ENCODE assay signal across 26 cellular contexts in genomic region chr1:206916000-206916709, GRCh38. TPM values are rescaled to one million over a fixed set of nuclear protein-coding genes. Genes with fewer than 3 reads are reported as not detected.
DNase-seq lines count a peak whose midpoint lies in the region; ATAC-seq, FAIRE-seq and TF ChIP-seq lines count a peak whose summit lies in the region.
"Had no signal": no experiment of that assay in that cellular context is flagged by ENCODE, and none has a peak within 500 bp of the region (broad histone marks: within the 10 kb centered on the region; RNA-seq: fewer than 3 reads in every experiment).

No MANE protein-coding gene starts in this region.

- no peak for TF ChIP-seq EP300 in K562 (IDR thresholded peaks at IDR 0.05; ENCODE audit: low read length)

- H3K4me3 ChIP-seq in DND-41 (ENCODE audit: low read depth in 1 of 2, low read length in 2 of 2) (no peak overlapping the region), K562 (no peak overlapping the region)
- H3K4me3 ChIP-seq: heart left ventricle, ovary, SJCRH30, upper lobe of right lung had no signal

- CTCF ChIA-PET in K562 (lab: Yijun Ruan, JAX; ENCODE audit: low intra/inter-chr PET ratio) = interaction anchor here (0.5 to 0.6 kb wide), 3 partner anchors 169 to 881 kb away, joined by 3 to 5 read pairs (median 4); no protein-coding TSS in a partner anchor

- H3K4me3 Mint-ChIP-seq in activated T-cell treated with anti-CD3 and anti-CD28 coated beads, Interleukin-2, amount 50 U/mL, for 72 hours = peak overlapping the region in 1 of 2 donors; percentile 76
- peak overlapping the region; percentile 78 for H3K4me3 Mint-ChIP-seq in stimulated activated naive CD8-positive, alpha-beta T cell treated with anti-CD3 and anti-CD28 coated beads, Interleukin-15, Interleukin-2, amounts not matched to agents 100 ng/mL and 50 ng/mL, for 24 hours
- H3K4me3 Mint-ChIP-seq: nephron had no signal

- peak overlapping the region; percentile 88 for H3K27ac Mint-ChIP-seq in activated T-cell treated with anti-CD3 and anti-CD28 coated beads, Interleukin-2, amount 50 U/mL, for 72 hours
- peak overlapping the region; percentile 94 for H3K27ac Mint-ChIP-seq in stimulated activated naive CD8-positive, alpha-beta T cell treated with anti-CD3 and anti-CD28 coated beads, Interleukin-15, Interleukin-2, amounts not matched to agents 100 ng/mL and 50 ng/mL, for 24 hours
- H3K27ac Mint-ChIP-seq: nephron had no signal

- no peaks in the 10 kb centered on the region for H3K9me3 ChIP-seq in DND-41 (ENCODE audit: insufficient read depth, low read length, severe bottlenecking)
- H3K9me3 ChIP-seq in K562 (replicated peaks; ENCODE audit: control insufficient read depth, insufficient read depth, low read depth, low read length) = no peaks in the 10 kb centered on the region
- H3K9me3 ChIP-seq: heart left ventricle, ovary, SJCRH30, upper lobe of right lung had no signal

- H4K20me1 ChIP-seq in DND-41 (ENCODE audit: insufficient read depth, low read length) (no peaks in the 10 kb centered on the region), K562 (replicated peaks; ENCODE audit: control insufficient read depth, insufficient read depth, low read length) (0 out of 2 replicates have a peak, but pooled peaks cover 3% of the 10 kb centered on the region)

- H3K27me3 ChIP-seq in DND-41 (ENCODE audit: insufficient read depth, low read length, poor library complexity) (no peaks in the 10 kb centered on the region), K562 (ENCODE audit: control insufficient read depth in 2 of 2, insufficient read depth in 2 of 2, low read length in 2 of 2) (peaks cover 34 to 45% of the 10 kb centered on the region in 2 experiments)
- H3K27me3 ChIP-seq: ovary, upper lobe of right lung had no signal

- H2AFZ ChIP-seq in DND-41 (ENCODE audit: low read depth, low read length) (no peak overlapping the region), K562 (ENCODE audit: low read depth, low read length) (no peak overlapping the region)

- POLR2A ChIA-PET in K562 (lab: Yijun Ruan, JAX) = interaction anchor here (0.6 kb wide), 3 partner anchors 9 to 191 kb away, joined by 3 to 4 read pairs (median 4); no protein-coding TSS in a partner anchor

- no peaks in the 10 kb centered on the region for H3K9me1 ChIP-seq in K562 (ENCODE audit: control insufficient read depth, insufficient read depth, low read length)

- H3K9ac ChIP-seq in DND-41 (ENCODE audit: low read depth, low read length) (no peak overlapping the region), K562 (ENCODE audit: insufficient read depth in 1 of 2, low read depth in 2 of 2, low read length in 2 of 2) (no peak overlapping the region)

- TF ChIP-seq RAD21 in K562 (CRISPR knock-in tag; conservative IDR thresholded peaks at IDR 0.05 in 1 of 2, IDR thresholded peaks at IDR 0.05 in 1 of 2) = no peak

- ATAC-seq in activated T-cell treated with anti-CD3 and anti-CD28 coated beads, Interleukin-2, amount 50 U/mL, for 72 hours (replicated peaks in 1 of 2) = peak; percentile 49 to 53
- ATAC-seq in DND-41 (ENCODE audit: insufficient read depth, low read depth) = no peak
- no peak for ATAC-seq in K562
- ATAC-seq: HCT116, heart left ventricle, left lobe of liver, right cardiac atrium, upper lobe of right lung had no signal

- no peaks in the 10 kb centered on the region for H3K27me3 Mint-ChIP-seq in activated T-cell treated with anti-CD3 and anti-CD28 coated beads, Interleukin-2, amount 50 U/mL, for 72 hours (ENCODE audit: low read depth)
- no peaks in the 10 kb centered on the region for H3K27me3 Mint-ChIP-seq in stimulated activated naive CD8-positive, alpha-beta T cell treated with anti-CD3 and anti-CD28 coated beads, Interleukin-15, Interleukin-2, amounts not matched to agents 100 ng/mL and 50 ng/mL, for 24 hours

- 3% methylated on average over 8 of the region's 8 CpGs for WGBS in K562 (ENCODE audit: insufficient coverage, low coverage, missing lambda C conversion rate)

- TF ChIP-seq POLR2A in K562 (conservative IDR thresholded peaks at IDR 0.05) = no peak

- H3K27ac ChIP-seq in DND-41 (ENCODE audit: low read length) (peak overlapping the region; percentile 42), K562 (ENCODE audit: extremely low read depth, low read depth, low read length) (no peak overlapping the region)
- H3K27ac ChIP-seq: heart left ventricle, ovary, SJCRH30, upper lobe of right lung, WERI-Rb-1 had no signal

- TF ChIP-seq CTCF in DND-41 (IDR thresholded peaks at IDR 0.05; ENCODE audit: borderline replicate concordance, extremely low read depth, low read length, poor library complexity, severe bottlenecking) (no peak), K562 (IDR thresholded peaks at IDR 0.05 in 2 of 3, conservative IDR thresholded peaks at IDR 0.05 in 1 of 3; ENCODE audit: insufficient read depth in 2 of 3, low read depth in 1 of 3, low read length in 3 of 3) (no peak)

- no peak overlapping the region; the same call in 1 of the 2 replicates for H3K4me2 ChIP-seq in DND-41 (ENCODE audit: insufficient read depth, low read length)
- H3K4me2 ChIP-seq in K562 (ENCODE audit: insufficient read depth, low read length) = no peak overlapping the region

- peaks cover 44% of the 10 kb centered on the region for H3K4me1 ChIP-seq in DND-41 (ENCODE audit: insufficient read depth, low read length)
- no peaks in the 10 kb centered on the region for H3K4me1 ChIP-seq in K562 (replicated peaks in 1 of 2; ENCODE audit: control insufficient read depth in 2 of 2, insufficient read depth in 2 of 2, low read length in 2 of 2)
- H3K4me1 ChIP-seq: SJCRH30 had no signal

- peaks cover 97% of the 10 kb centered on the region for H3K4me1 Mint-ChIP-seq in activated T-cell treated with anti-CD3 and anti-CD28 coated beads, Interleukin-2, amount 50 U/mL, for 72 hours (ENCODE audit: low read depth)
- H3K4me1 Mint-ChIP-seq in stimulated activated naive CD8-positive, alpha-beta T cell treated with anti-CD3 and anti-CD28 coated beads, Interleukin-15, Interleukin-2, amounts not matched to agents 100 ng/mL and 50 ng/mL, for 24 hours (ENCODE audit: low read depth) = peaks cover 78% of the 10 kb centered on the region
- H3K4me1 Mint-ChIP-seq: nephron had no signal

- peaks cover 28% of the 10 kb centered on the region for H3K36me3 ChIP-seq in DND-41 (ENCODE audit: insufficient read depth, low read length)
- no peaks in the 10 kb centered on the region for H3K36me3 ChIP-seq in K562 (ENCODE audit: control insufficient read depth, insufficient read depth, low read length)
- H3K36me3 ChIP-seq: heart left ventricle, ovary, SJCRH30, upper lobe of right lung, WERI-Rb-1 had no signal

- FAIRE-seq in K562 (lab: Jason Lieb, UNC) = no peak

- in situ Hi-C loops in K562 (cut with MboI) = loop anchor here (25.0 kb wide), 1 partner anchor 304 kb away; the partner anchor contains the start of gene EIF2D

- DNase-seq in activated T-cell treated with anti-CD3 and anti-CD28 coated beads, Interleukin-2, amount 50 U/mL, for 72 hours = no peak
- no peak for DNase-seq in activated T-cell treated with anti-CD3 and anti-CD28 coated beads, Interleukin-2, amount 50 U/mL, for 48 hours
- DNase-seq in DND-41 (no peak), K562 (ENCODE audit: extremely low read depth in 1 of 4, low spot score in 3 of 4) (no peak), ureter (ENCODE audit: low spot score) (no peak), GM19240 (ENCODE audit: insufficient read length, low spot score) (no peak)
- DNase-seq: activated gamma-delta T cell; GF-D8; heart left ventricle; NCI-H1417 treated with DMSO at 0.1 percent for 48 hours; NCI-H2107; NCI-H510A; NK-92 treated with Interleukin-12 subunit alpha and Interleukin-12 subunit beta, amount 100 ng/mL, for 24 hours; ovary; right cardiac atrium; SJCRH30; upper lobe of right lung; WERI-Rb-1 had no signal

- no peaks in the 10 kb centered on the region for H3K9me3 Mint-ChIP-seq in activated T-cell treated with anti-CD3 and anti-CD28 coated beads, Interleukin-2, amount 50 U/mL, for 72 hours
- H3K9me3 Mint-ChIP-seq in stimulated activated naive CD8-positive, alpha-beta T cell treated with anti-CD3 and anti-CD28 coated beads, Interleukin-15, Interleukin-2, amounts not matched to agents 100 ng/mL and 50 ng/mL, for 24 hours = no peaks in the 10 kb centered on the region
- H3K9me3 Mint-ChIP-seq: nephron had no signal

- intact Hi-C loops in K562 (cut with micrococcal nuclease) = no loop called here

- H3K79me2 ChIP-seq in DND-41 (ENCODE audit: insufficient read depth, low read length) = peaks cover 36% of the 10 kb centered on the region
- no peaks in the 10 kb centered on the region for H3K79me2 ChIP-seq in K562 (ENCODE audit: control insufficient read depth, insufficient read depth, low read length)

- H3K36me3 Mint-ChIP-seq in activated T-cell treated with anti-CD3 and anti-CD28 coated beads, Interleukin-2, amount 50 U/mL, for 72 hours (ENCODE audit: insufficient read depth in 2 of 2) = peaks cover 5 to 15% of the 10 kb centered on the region in 2 donors
- peaks cover 56% of the 10 kb centered on the region for H3K36me3 Mint-ChIP-seq in stimulated activated naive CD8-positive, alpha-beta T cell treated with anti-CD3 and anti-CD28 coated beads, Interleukin-15, Interleukin-2, amounts not matched to agents 100 ng/mL and 50 ng/mL, for 24 hours (ENCODE audit: low read depth)

- no TSS peak for BruUV-seq in K562 (replicated peaks; lab: Mats Ljungman, UMichigan)

RNA-seq across cellular contexts. Expression of gene FCMR, which starts 5.6 kb away (rescaled TPM):
- 10 to 100 TPM; 47.3 to 50.3 TPM for total RNA-seq in activated T-cell treated with anti-CD3 and anti-CD28 coated beads, Interleukin-2, amount 50 U/mL, for 72 hours
- not detected in 2 replicates for total RNA-seq in K562 (2011; cell fraction: chromatin; rRNA removed; ENCODE audit: low replicate concordance)
- not detected in 2 replicates for total RNA-seq in K562 (2011; cell fraction: nucleolus; rRNA removed)
- total RNA-seq in K562 (2011; cell fraction: nucleoplasm; rRNA removed) = not detected in 2 replicates
- not detected in 2 replicates for total RNA-seq in K562 (2014; rRNA removed)
- total RNA-seq in K562 (2014; rRNA removed; fragmentation: Illumina TruSeq; extraction: Trizol) = not detected in 2 replicates
- total RNA-seq in K562 (2015; rRNA removed; fragmentation: Illumina TruSeq; extraction: Trizol) = 0.11 TPM in 1 of 2 replicates, not detected in the other
- total RNA-seq in K562 (2021) = 0.54 and 0.82 TPM in 2 replicates
- not detected in 2 replicates for polyA plus RNA-seq in K562 (2011; rRNA removed)
- polyA plus RNA-seq in K562 (2011; cell fraction: cytosol; rRNA removed) = 0.22 and 0.28 TPM in 2 replicates
- polyA plus RNA-seq in K562 (2011; cell fraction: nucleus; rRNA removed) = 0.25 and 0.26 TPM in 2 replicates
- polyA plus RNA-seq in K562 (2012) = 0.16 and 0.55 TPM in 2 replicates
- 0.30 and 0.32 TPM in 2 replicates for polyA plus RNA-seq in K562 (2014; fragmentation: Illumina TruSeq; extraction: Trizol)
- under 1 TPM in 1 of 2 experiments, not detected in 1; 0.11 TPM for polyA plus RNA-seq in K562 (2014; fragmentation: Nextera tagmentation; extraction: Ambion mirVana)
- not detected in 2 replicates for polyA plus RNA-seq in K562 (2014; rRNA removed)
- polyA minus RNA-seq in K562 (2011; rRNA and poly(A)+ RNA removed) = 0.32 TPM in 1 of 2 replicates, not detected in the other
- polyA minus RNA-seq in K562 (2011; cell fraction: cytosol; rRNA and poly(A)+ RNA removed) = not detected in 2 replicates
- polyA minus RNA-seq in K562 (2011; cell fraction: nucleus; rRNA and poly(A)+ RNA removed) = not detected in 2 replicates
- total RNA-seq in ureter = 17.1 TPM
- total RNA-seq: SJCRH30 had no signal

RNA-seq across cellular contexts. Expression of gene IL24, which starts 18.9 kb away (rescaled TPM):
- total RNA-seq in activated T-cell treated with anti-CD3 and anti-CD28 coated beads, Interleukin-2, amount 50 U/mL, for 72 hours = 1 to 10 TPM; 3.9 to 5.2 TPM
- not detected in 2 replicates for total RNA-seq in K562 (2011; cell fraction: chromatin; rRNA removed; ENCODE audit: low replicate concordance)
- not detected in 2 replicates for total RNA-seq in K562 (2011; cell fraction: nucleolus; rRNA removed)
- total RNA-seq in K562 (2011; cell fraction: nucleoplasm; rRNA removed) = not detected in 2 replicates
- total RNA-seq in K562 (2014; rRNA removed) (not detected in 2 replicates), K562 (2014; rRNA removed; fragmentation: Illumina TruSeq; extraction: Trizol) (not detected in 2 replicates), K562 (2015; rRNA removed; fragmentation: Illumina TruSeq; extraction: Trizol) (not detected in 2 replicates), K562 (2021) (not detected in 2 replicates), ureter (not detected)
- polyA plus RNA-seq in K562 (2011; rRNA removed) (not detected in 2 replicates), K562 (2014; fragmentation: Illumina TruSeq; extraction: Trizol) (not detected in 2 replicates), K562 (2014; fragmentation: Nextera tagmentation; extraction: Ambion mirVana) (under 1 TPM in 1 of 2 experiments, not detected in 1; 0.04 TPM), K562 (2014; rRNA removed) (0.19 TPM in 1 of 2 replicates, not detected in the other)
- polyA plus RNA-seq in K562 (2011; cell fraction: cytosol; rRNA removed) = 0.04 and 0.06 TPM in 2 replicates
- 0.07 TPM in 1 of 2 replicates, not detected in the other for polyA plus RNA-seq in K562 (2011; cell fraction: nucleus; rRNA removed)
- polyA plus RNA-seq in K562 (2012) = 0.04 and 0.22 TPM in 2 replicates
- not detected in 2 replicates for polyA minus RNA-seq in K562 (2011; rRNA and poly(A)+ RNA removed)
- not detected in 2 replicates for polyA minus RNA-seq in K562 (2011; cell fraction: cytosol; rRNA and poly(A)+ RNA removed)
- not detected in 2 replicates for polyA minus RNA-seq in K562 (2011; cell fraction: nucleus; rRNA and poly(A)+ RNA removed)
- total RNA-seq: heart left ventricle, left lobe of liver, mesenteric fat pad, right cardiac atrium, SJCRH30, subcutaneous adipose tissue, upper lobe of right lung had no signal
- polyA plus RNA-seq: right cardiac atrium had no signal

RNA-seq across cellular contexts. Expression of gene PIGR, which starts 30.1 kb away (rescaled TPM):
- under 1 TPM in 1 of 2 donors, not detected in 1; 0.12 TPM for total RNA-seq in activated T-cell treated with anti-CD3 and anti-CD28 coated beads, Interleukin-2, amount 50 U/mL, for 72 hours
- not detected in 2 replicates for total RNA-seq in K562 (2011; cell fraction: chromatin; rRNA removed; ENCODE audit: low replicate concordance)
- not detected in 2 replicates for total RNA-seq in K562 (2011; cell fraction: nucleolus; rRNA removed)
- not detected in 2 replicates for total RNA-seq in K562 (2011; cell fraction: nucleoplasm; rRNA removed)
- total RNA-seq in K562 (2014; rRNA removed) (0.05 TPM in 1 of 2 replicates, not detected in the other), K562 (2014; rRNA removed; fragmentation: Illumina TruSeq; extraction: Trizol) (not detected in 2 replicates), K562 (2015; rRNA removed; fragmentation: Illumina TruSeq; extraction: Trizol) (0.04 TPM in 1 of 2 replicates, not detected in the other), K562 (2021) (1.5 and 2.7 TPM in 2 replicates), ureter (670 TPM)
- polyA plus RNA-seq in K562 (2011; rRNA removed) (not detected in 2 replicates), K562 (2014; fragmentation: Illumina TruSeq; extraction: Trizol) (0.03 TPM in 1 of 2 replicates, not detected in the other), K562 (2014; fragmentation: Nextera tagmentation; extraction: Ambion mirVana) (under 1 TPM; 0.01 to 0.03 TPM), K562 (2014; rRNA removed) (not detected in 2 replicates)
- polyA plus RNA-seq in K562 (2011; cell fraction: cytosol; rRNA removed) = 0.01 TPM in 1 of 2 replicates, not detected in the other
- polyA plus RNA-seq in K562 (2011; cell fraction: nucleus; rRNA removed) = not detected in 2 replicates
- polyA plus RNA-seq in K562 (2012) = 0.05 and 0.10 TPM in 2 replicates
- polyA minus RNA-seq in K562 (2011; rRNA and poly(A)+ RNA removed) = not detected in 2 replicates
- polyA minus RNA-seq in K562 (2011; cell fraction: cytosol; rRNA and poly(A)+ RNA removed) = not detected in 2 replicates
- polyA minus RNA-seq in K562 (2011; cell fraction: nucleus; rRNA and poly(A)+ RNA removed) = not detected in 2 replicates
- total RNA-seq: MCF 10A, SJCRH30 had no signal

RNA-seq across cellular contexts. Expression of gene IL20, which starts 50.7 kb away (rescaled TPM):
- total RNA-seq in activated T-cell treated with anti-CD3 and anti-CD28 coated beads, Interleukin-2, amount 50 U/mL, for 72 hours = under 1 TPM in 1 of 2 donors, not detected in 1; 0.28 TPM
- not detected in 2 replicates for total RNA-seq in K562 (2011; cell fraction: chromatin; rRNA removed; ENCODE audit: low replicate concordance)
- total RNA-seq in K562 (2011; cell fraction: nucleolus; rRNA removed) = not detected in 2 replicates
- not detected in 2 replicates for total RNA-seq in K562 (2011; cell fraction: nucleoplasm; rRNA removed)
- not detected in 2 replicates for total RNA-seq in K562 (2014; rRNA removed)
- not detected in 2 replicates for total RNA-seq in K562 (2014; rRNA removed; fragmentation: Illumina TruSeq; extraction: Trizol)
- not detected in 2 replicates for total RNA-seq in K562 (2015; rRNA removed; fragmentation: Illumina TruSeq; extraction: Trizol)
- total RNA-seq in K562 (2021) = not detected in 2 replicates
- not detected in 2 replicates for polyA plus RNA-seq in K562 (2011; rRNA removed)
- not detected in 2 replicates for polyA plus RNA-seq in K562 (2011; cell fraction: cytosol; rRNA removed)
- polyA plus RNA-seq in K562 (2011; cell fraction: nucleus; rRNA removed) = not detected in 2 replicates
- not detected in 2 replicates for polyA plus RNA-seq in K562 (2012)
- polyA plus RNA-seq in K562 (2014; fragmentation: Illumina TruSeq; extraction: Trizol) = not detected in 2 replicates
- polyA plus RNA-seq in K562 (2014; fragmentation: Nextera tagmentation; extraction: Ambion mirVana) = not detected
- not detected in 2 replicates for polyA plus RNA-seq in K562 (2014; rRNA removed)
- not detected in 2 replicates for polyA minus RNA-seq in K562 (2011; rRNA and poly(A)+ RNA removed)
- polyA minus RNA-seq in K562 (2011; cell fraction: cytosol; rRNA and poly(A)+ RNA removed) = not detected in 2 replicates
- polyA minus RNA-seq in K562 (2011; cell fraction: nucleus; rRNA and poly(A)+ RNA removed) = not detected in 2 replicates
- not detected for total RNA-seq in ureter
- total RNA-seq: heart left ventricle; left lobe of liver; MCF 10A; mesenteric fat pad; right cardiac atrium; SJCRH30; subcutaneous adipose tissue; T-helper 1 cell treated with Interleukin-12 subunit alpha and Interleukin-12 subunit beta and Interleukin-4 antibody, amounts not matched to agents 30 ng/mL and 1 ng/mL, for 36 hours; upper lobe of right lung had no signal
- polyA plus RNA-seq: heart left ventricle, right cardiac atrium had no signal

RNA-seq across cellular contexts. Expression of gene FCAMR, which starts 54.1 kb away (rescaled TPM):
- not detected for total RNA-seq in activated T-cell treated with anti-CD3 and anti-CD28 coated beads, Interleukin-2, amount 50 U/mL, for 72 hours
- not detected in 2 replicates for total RNA-seq in K562 (2011; cell fraction: chromatin; rRNA removed; ENCODE audit: low replicate concordance)
- not detected in 2 replicates for total RNA-seq in K562 (2011; cell fraction: nucleolus; rRNA removed)
- total RNA-seq in K562 (2011; cell fraction: nucleoplasm; rRNA removed) = not detected in 2 replicates
- total RNA-seq in K562 (2014; rRNA removed) = not detected in 2 replicates
- total RNA-seq in K562 (2014; rRNA removed; fragmentation: Illumina TruSeq; extraction: Trizol) = not detected in 2 replicates
- not detected in 2 replicates for total RNA-seq in K562 (2015; rRNA removed; fragmentation: Illumina TruSeq; extraction: Trizol)
- not detected in 2 replicates for total RNA-seq in K562 (2021)
- not detected in 2 replicates for polyA plus RNA-seq in K562 (2011; rRNA removed)
- polyA plus RNA-seq in K562 (2011; cell fraction: cytosol; rRNA removed) = not detected in 2 replicates
- polyA plus RNA-seq in K562 (2011; cell fraction: nucleus; rRNA removed) = not detected in 2 replicates
- not detected in 2 replicates for polyA plus RNA-seq in K562 (2012)
- polyA plus RNA-seq in K562 (2014; fragmentation: Illumina TruSeq; extraction: Trizol) = not detected in 2 replicates
- polyA plus RNA-seq in K562 (2014; fragmentation: Nextera tagmentation; extraction: Ambion mirVana) = not detected
- polyA plus RNA-seq in K562 (2014; rRNA removed) = not detected in 2 replicates
- polyA minus RNA-seq in K562 (2011; rRNA and poly(A)+ RNA removed) = not detected in 2 replicates
- not detected in 2 replicates for polyA minus RNA-seq in K562 (2011; cell fraction: cytosol; rRNA and poly(A)+ RNA removed)
- not detected in 2 replicates for polyA minus RNA-seq in K562 (2011; cell fraction: nucleus; rRNA and poly(A)+ RNA removed)
- total RNA-seq in ureter = not detected
- total RNA-seq: heart left ventricle, MCF 10A, mesenteric fat pad, ovary, right cardiac atrium, SJCRH30, subcutaneous adipose tissue, upper lobe of right lung had no signal
- polyA plus RNA-seq: heart left ventricle, ovary, right cardiac atrium had no signal

Comparison
In these comparisons a context has a peak if more than half of its experiments do, and no peak if none do; other contexts are left out.
1. ATAC-seq: peak in activated T-cell treated with anti-CD3 and anti-CD28 coated beads, Interleukin-2, amount 50 U/mL, for 72 hours (2 of 2); none in DND-41 (single experiment) and K562 (single experiment).
2. RNA of gene PIGR, which starts 30.1 kb away (total RNA-seq): 670 TPM in ureter (single experiment); 0.04 to 2.7 TPM in K562 and 0.12 TPM in activated T-cell treated with anti-CD3 and anti-CD28 coated beads, Interleukin-2, amount 50 U/mL, for 72 hours; every median in the first group is over 100 times any median in the second.